ENCODE assay signal across 8 cellular contexts in the genomic region with DNA sequence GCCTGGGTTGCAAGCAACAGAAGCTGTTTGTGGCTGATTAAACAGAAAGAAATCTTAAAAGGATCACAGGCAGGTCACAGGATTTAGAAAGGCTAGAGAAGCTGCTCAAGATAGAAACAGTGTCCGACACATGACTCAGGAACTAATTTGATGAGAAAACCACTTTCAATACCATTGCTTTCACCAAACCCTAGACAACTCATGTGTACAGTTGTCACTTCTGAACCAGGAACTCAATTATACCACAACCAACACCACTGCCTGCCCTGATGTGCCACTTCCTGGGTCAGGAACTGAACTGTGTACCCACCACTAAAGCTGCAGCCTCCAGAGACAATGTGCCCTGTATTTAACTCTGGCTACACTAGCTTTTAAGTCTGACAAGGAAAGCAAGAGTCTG. TPM values are rescaled to one million over a fixed set of nuclear protein-coding genes. Genes with fewer than 3 reads are reported as not detected.
A peak's percentile ranks its signal among the peaks of the same experiment; 100 is the strongest.
DNase-seq lines count a peak whose midpoint lies in the region; ATAC-seq and TF ChIP-seq lines count a peak whose summit lies in the region.

No MANE protein-coding gene starts in this region.

- H2AFZ ChIP-seq in MM.1S (ENCODE audit: low read length) = no peak overlapping the region

- no peak for TF ChIP-seq POLR2A in GM18505 (IDR thresholded peaks at IDR 0.05; ENCODE audit: borderline replicate concordance, extremely low read depth, insufficient read depth, insufficient read length)

- no peak overlapping the region for H3K4me3 Mint-ChIP-seq in HFFc6

- H3K36me3 ChIP-seq in MM.1S (replicated peaks; ENCODE audit: insufficient read depth, low read length) (no peaks in the 10 kb centered on the region), left lung (no peaks in the 10 kb centered on the region)

- H3F3A ChIP-seq in MM.1S (ENCODE audit: insufficient read depth, low read length) = peaks cover 16% of the 10 kb centered on the region

- peaks cover 5% of the 10 kb centered on the region; the same call in 1 of the 2 replicates for H3K36me3 Mint-ChIP-seq in HFFc6 (ENCODE audit: low read depth)

- ATAC-seq in GM18505 (IDR thresholded peaks at IDR 0.05; ENCODE audit: unreplicated experiment) = peak; percentile 63
- peak; percentile 66 for ATAC-seq in GM21717 (IDR thresholded peaks at IDR 0.05; ENCODE audit: unreplicated experiment)
- peak; percentile 40 for ATAC-seq in left lung
- ATAC-seq in left ventricle myocardium superior = no peak

- H3K27me3 ChIP-seq in MM.1S (replicated peaks; ENCODE audit: insufficient read depth, low read length) (no peaks in the 10 kb centered on the region), left lung (no peaks in the 10 kb centered on the region)

- no peak for TF ChIP-seq CTCF in MM.1S (IDR thresholded peaks at IDR 0.05; ENCODE audit: low read length)
- no peak for TF ChIP-seq CTCF in left lung (IDR thresholded peaks at IDR 0.05)
- TF ChIP-seq CTCF in HFFc6 (IDR thresholded peaks at IDR 0.05) = no peak

- H3K4me3 ChIP-seq in MM.1S (ENCODE audit: low read length) (0 out of 2 replicates have a peak overlapping the region, but pooled peaks have one; percentile 11), left lung (no peak overlapping the region)

- H3K9me3 Mint-ChIP-seq in HFFc6 = no peaks in the 10 kb centered on the region

- H3K27ac ChIP-seq in MM.1S (ENCODE audit: low read length) (peak overlapping the region; percentile 19; the same call in 1 of the 2 replicates), left lung (peak overlapping the region in 1 of 2 donors; percentile 77)

- peaks cover 24% of the 10 kb centered on the region for H3K4me1 Mint-ChIP-seq in HFFc6 (ENCODE audit: low read depth)

- no peaks in the 10 kb centered on the region for H3K9me3 ChIP-seq in MM.1S (replicated peaks; ENCODE audit: insufficient read depth, low read length)
- H3K9me3 ChIP-seq in left lung = no peaks in the 10 kb centered on the region

- no peaks in the 10 kb centered on the region for H3K79me2 ChIP-seq in MM.1S (ENCODE audit: low read length)

- peak overlapping the region; percentile 60 for H3K4me2 ChIP-seq in MM.1S (ENCODE audit: low read depth, low read length)

- peaks cover 2% of the 10 kb centered on the region; the same call in 1 of the 2 replicates for H3K27me3 Mint-ChIP-seq in HFFc6 (ENCODE audit: insufficient read depth)

- H3K27ac Mint-ChIP-seq in HFFc6 = no peak overlapping the region

- no peak overlapping the region for H3K9ac ChIP-seq in MM.1S (ENCODE audit: low read length)

- H3K9me2 ChIP-seq in MM.1S (replicated peaks; ENCODE audit: insufficient read depth, low read length) = no peaks in the 10 kb centered on the region

- DNase-seq in MM.1S (peak; percentile 79), left lung (no peak), HFFc6 (no peak), NCI-H524 (lab: John Stamatoyannopoulos, UW) (no peak), NCI-H128 (lab: John Stamatoyannopoulos, UW; ENCODE audit: unreplicated experiment) (no peak), left ventricle myocardium superior (no peak)

- no peaks in the 10 kb centered on the region for H4K20me1 ChIP-seq in MM.1S (ENCODE audit: insufficient read depth, low read length)

- H3K4me1 ChIP-seq in MM.1S (ENCODE audit: low read length) = peaks cover 19% of the 10 kb centered on the region
- peaks cover 0 to 59% of the 10 kb centered on the region in 2 donors for H3K4me1 ChIP-seq in left lung

- intact Hi-C loops in left lung (cut with DNase I) = no loop called here
- intact Hi-C loops in left ventricle myocardium superior (cut with micrococcal nuclease) = no loop called here

RNA-seq across cellular contexts. Expression of a gene that starts 6.9 kb away (rescaled TPM):
- total RNA-seq in left lung (100 to 1,000 TPM in 1 of 2 donors, 10 to 100 TPM in 1; 79.1 to 103 TPM), left ventricle myocardium superior (462 TPM)
- total RNA-seq in HFFc6 (2021; fragmentation: NEBNext Ultra II Directional; extraction: Animal tissue kit (Norgen Biotek cat#: 25700)) = 10 to 100 TPM; 68.9 to 97.7 (median 90.2) TPM

RNA-seq across cellular contexts. Expression of a gene that starts 7.0 kb away (rescaled TPM):
- total RNA-seq in left lung (1 to 10 TPM; 4.5 to 7.5 TPM), left ventricle myocardium superior (6.1 TPM)
- total RNA-seq in HFFc6 (2021; fragmentation: NEBNext Ultra II Directional; extraction: Animal tissue kit (Norgen Biotek cat#: 25700)) = 1 to 10 TPM; 4.0 to 4.7 (median 4.3) TPM

RNA-seq across cellular contexts. Expression of a gene that starts 56.0 kb away (rescaled TPM):
- total RNA-seq in left lung (not detected), left ventricle myocardium superior (not detected)
- not detected for total RNA-seq in HFFc6 (2021; fragmentation: NEBNext Ultra II Directional; extraction: Animal tissue kit (Norgen Biotek cat#: 25700))
